7 cellular contexts compared by ENCODE assay signal in the genomic region with DNA sequence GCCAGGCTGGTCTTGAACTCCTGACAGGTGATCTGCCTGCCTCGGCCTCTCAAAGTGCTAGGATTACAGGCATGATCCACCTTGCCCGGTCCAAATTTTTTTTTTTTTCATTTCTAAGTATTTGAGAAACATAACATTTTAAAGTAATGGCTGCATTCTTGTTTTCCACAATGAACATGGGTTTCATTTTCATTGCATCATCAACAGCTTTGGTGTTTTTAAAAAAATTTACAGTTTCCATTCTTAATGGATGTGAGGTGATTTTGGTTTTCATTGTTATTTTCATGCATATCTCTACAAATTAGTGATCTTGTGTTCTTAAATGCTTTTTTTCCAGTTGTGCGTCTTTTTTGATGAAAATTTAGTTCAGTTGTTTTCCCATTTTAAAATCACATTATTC. TPM values are rescaled to one million over a fixed set of nuclear protein-coding genes. Genes with fewer than 3 reads are reported as not detected.
"Had no signal": no experiment of that assay in that cellular context is flagged by ENCODE, and none has a peak within 500 bp of the region (broad histone marks: within the 10 kb centered on the region; RNA-seq: fewer than 3 reads in every experiment).

No MANE protein-coding gene starts in this region.

- H3K27ac ChIP-seq: HL-60 had no signal

- FAIRE-seq: HepG2, HTR-8/SVneo had no signal

- H3K27ac Mint-ChIP-seq: IgD-negative memory B cell had no signal

- DNase-seq: IMR-90, KBM-7 had no signal

- ATAC-seq: HepG2 had no signal

- H3K4me1 Mint-ChIP-seq: IgD-negative memory B cell had no signal

- H3K27me3 Mint-ChIP-seq: IgD-negative memory B cell had no signal

- H3K4me3 Mint-ChIP-seq: IgD-negative memory B cell had no signal

RNA-seq across cellular contexts. Expression of gene ZNF429, which starts 27.5 kb away (rescaled TPM):
- total RNA-seq: HT1080 had no signal
